ENCODE assay signal across 9 cellular contexts in the genomic region with DNA sequence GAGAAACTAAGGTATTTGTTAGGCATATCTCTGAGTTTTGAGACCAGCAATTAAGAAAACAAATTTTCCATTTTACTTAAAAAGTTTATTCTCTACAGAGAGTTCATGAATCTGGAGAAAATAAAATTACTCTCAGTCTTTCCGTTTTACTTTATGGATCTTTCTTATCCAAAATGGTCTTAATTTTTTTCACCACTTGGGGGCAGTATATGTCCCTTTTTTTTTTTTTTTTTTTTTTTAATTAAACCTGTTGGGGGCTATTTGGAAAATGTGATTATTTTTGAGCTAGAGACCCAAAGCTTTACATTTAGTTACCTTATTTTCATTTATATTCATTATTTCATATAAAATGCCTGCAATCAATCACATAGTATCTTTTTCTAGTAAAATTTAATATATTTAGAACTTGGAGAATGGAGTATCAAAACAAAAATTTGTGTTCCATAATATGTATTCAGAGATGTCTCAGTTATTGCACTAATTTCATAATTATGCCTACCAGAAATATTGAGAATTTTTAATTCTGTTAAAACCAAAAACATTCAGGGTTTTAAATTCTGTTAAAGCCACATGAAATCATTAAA. TPM values are rescaled to one million over a fixed set of nuclear protein-coding genes. Genes with fewer than 3 reads are reported as not detected.
A peak's percentile ranks its signal among the peaks of the same experiment; 100 is the strongest.
DNase-seq lines count a peak whose midpoint lies in the region; ATAC-seq and TF ChIP-seq lines count a peak whose summit lies in the region.
"Had no signal": no experiment of that assay in that cellular context is flagged by ENCODE, and none has a peak within 500 bp of the region (broad histone marks: within the 10 kb centered on the region; RNA-seq: fewer than 3 reads in every experiment).

No MANE protein-coding gene starts in this region.

- H3K4me1 Mint-ChIP-seq in glutamatergic neuron (ENCODE audit: low read depth, unreplicated experiment) = no peaks in the 10 kb centered on the region
- H3K4me1 Mint-ChIP-seq: stimulated activated memory B cell treated with anti-CD40 and anti-IgM and Interleukin-4, amounts not matched to agents 10 μg/mL and 1 μg/mL and 100 μg/mL, for 72 hours had no signal

- H3K36me3 Mint-ChIP-seq in glutamatergic neuron (ENCODE audit: unreplicated experiment) = no peaks in the 10 kb centered on the region

- H3K4me1 ChIP-seq in heart right ventricle = no peaks in the 10 kb centered on the region
- no peaks in the 10 kb centered on the region for H3K4me1 ChIP-seq in right cardiac atrium (ENCODE audit: control insufficient read depth, insufficient read depth, low read length)
- H3K4me1 ChIP-seq in vagina = peaks cover 4% of the 10 kb centered on the region

- CTCF ChIA-PET in RWPE1 (lab: Yijun Ruan, JAX) = interaction anchor here (0.6 to 1.1 kb wide), 5 partner anchors 20 to 531 kb away, joined by 3 to 5 read pairs (median 4); no protein-coding TSS in a partner anchor

- peaks cover 0 to 61% (median 0%) of the 10 kb centered on the region in 9 donors for H3K36me3 ChIP-seq in heart right ventricle
- H3K36me3 ChIP-seq in vagina = peaks cover 0 to 5% of the 10 kb centered on the region in 2 donors

- peak; percentile 53 to 75 (median 71) for TF ChIP-seq CTCF in heart right ventricle (IDR thresholded peaks at IDR 0.05)
- peak; percentile 55; the same call in 1 of the 2 replicates for TF ChIP-seq CTCF in RWPE1 (conservative IDR thresholded peaks at IDR 0.05; ENCODE audit: low read depth)
- TF ChIP-seq CTCF in glutamatergic neuron (IDR thresholded peaks at IDR 0.05; ENCODE audit: partially characterized antibody, unreplicated experiment) = peak; percentile 87
- TF ChIP-seq CTCF in vagina (IDR thresholded peaks at IDR 0.05) = peak in 2 of 3 experiments; percentile 18 to 39

- H3K27ac Mint-ChIP-seq in glutamatergic neuron (ENCODE audit: unreplicated experiment) = no peak overlapping the region
- H3K27ac Mint-ChIP-seq: stimulated activated memory B cell treated with anti-CD40 and anti-IgM and Interleukin-4, amounts not matched to agents 10 μg/mL and 1 μg/mL and 100 μg/mL, for 72 hours had no signal

- no peak for TF ChIP-seq POLR2A in vagina (IDR thresholded peaks at IDR 0.05)

- H3K4me3 Mint-ChIP-seq in glutamatergic neuron (ENCODE audit: unreplicated experiment) = no peak overlapping the region
- H3K4me3 Mint-ChIP-seq: stimulated activated memory B cell treated with anti-CD40 and anti-IgM and Interleukin-4, amounts not matched to agents 10 μg/mL and 1 μg/mL and 100 μg/mL, for 72 hours had no signal

- no peaks in the 10 kb centered on the region for H3K27me3 Mint-ChIP-seq in glutamatergic neuron (ENCODE audit: unreplicated experiment)
- H3K27me3 Mint-ChIP-seq: stimulated activated memory B cell treated with anti-CD40 and anti-IgM and Interleukin-4, amounts not matched to agents 10 μg/mL and 1 μg/mL and 100 μg/mL, for 72 hours had no signal

- H3K27ac ChIP-seq in heart right ventricle (no peak overlapping the region), right cardiac atrium (ENCODE audit: low read length) (no peak overlapping the region), RWPE1 (no peak overlapping the region), vagina (no peak overlapping the region)

- POLR2A ChIA-PET in RWPE1 (lab: Yijun Ruan, JAX; ENCODE audit: low non-redundant PET) = no interaction called here

- H3K9me3 Mint-ChIP-seq in glutamatergic neuron (ENCODE audit: unreplicated experiment) = no peaks in the 10 kb centered on the region
- H3K9me3 Mint-ChIP-seq: stimulated activated memory B cell treated with anti-CD40 and anti-IgM and Interleukin-4, amounts not matched to agents 10 μg/mL and 1 μg/mL and 100 μg/mL, for 72 hours had no signal

- 14 to 17% methylated on average over 1 of the region's 1 CpG for WGBS in heart right ventricle, 2 donors
- WGBS in right cardiac atrium = 17% methylated on average over 1 of the region's 1 CpG

- H3K27me3 ChIP-seq in heart right ventricle (no peaks in the 10 kb centered on the region), right cardiac atrium (ENCODE audit: control insufficient read depth, insufficient read depth) (no peaks in the 10 kb centered on the region), vagina (no peaks in the 10 kb centered on the region)

- peaks cover 0 to 6% (median 0%) of the 10 kb centered on the region in 11 donors for H3K9me3 ChIP-seq in heart right ventricle
- H3K9me3 ChIP-seq in right cardiac atrium (ENCODE audit: control insufficient read depth, low read length) = no peaks in the 10 kb centered on the region
- H3K9me3 ChIP-seq in vagina = no peaks in the 10 kb centered on the region

- DNase-seq in heart right ventricle (no peak), right cardiac atrium (no peak), RWPE1 (ENCODE audit: low spot score) (peak; percentile 5), glutamatergic neuron (no peak), vagina (ENCODE audit: extremely low spot score in 2 of 2) (no peak), NCI-H1092 (lab: John Stamatoyannopoulos, UW) (no peak)
- no peak for DNase-seq in activated naive CD4-positive, alpha-beta T cell treated with Interleukin-2 at 50 U/mL for 16 hours

- H3K4me3 ChIP-seq in heart right ventricle (no peak overlapping the region), right cardiac atrium (ENCODE audit: low read length) (no peak overlapping the region), vagina (no peak overlapping the region)

- intact Hi-C loops in heart right ventricle (cut with DNase I) (loop anchor here in 3 of 10 donors (10.0 kb wide), 2 partner anchors 896 to 906 kb away; no protein-coding TSS in a partner anchor), right cardiac atrium (cut with DNase I) (no loop called here), vagina (cut with DNase I) (no loop called here)

- no peak for ATAC-seq in heart right ventricle
- ATAC-seq in right cardiac atrium = no peak
- ATAC-seq in GM18861 (IDR thresholded peaks at IDR 0.05; ENCODE audit: unreplicated experiment) = no peak
- ATAC-seq: stimulated activated memory B cell treated with anti-CD40 and anti-IgM and Interleukin-4, amounts not matched to agents 10 μg/mL and 1 μg/mL and 100 μg/mL, for 72 hours had no signal

RNA-seq across cellular contexts. Expression of a gene that starts 27.1 kb away (rescaled TPM):
- total RNA-seq in heart right ventricle (10 to 100 TPM; 12.1 to 20.9 (median 16.7) TPM), right cardiac atrium (10 to 100 TPM; 11.2 to 17.7 (median 13.2) TPM), glutamatergic neuron (ENCODE audit: unreplicated experiment) (20.3 TPM), vagina (16.9 TPM)
- polyA plus RNA-seq in heart right ventricle (10 to 100 TPM in 1 of 2 donors, 1 to 10 TPM in 1; 7.5 to 17.9 TPM), right cardiac atrium (10.5 TPM)

RNA-seq across cellular contexts. Expression of a gene that starts 27.3 kb away (rescaled TPM):
- total RNA-seq in heart right ventricle (10 to 100 TPM; 13.6 to 19.6 (median 17.2) TPM), right cardiac atrium (10 to 100 TPM; 15.2 to 16.7 (median 15.6) TPM), glutamatergic neuron (ENCODE audit: unreplicated experiment) (33.1 TPM), vagina (19.4 TPM)
- polyA plus RNA-seq in heart right ventricle (1 to 10 TPM; 5.9 to 7.3 TPM), right cardiac atrium (5.3 TPM)

Comparison
In these comparisons a context has a peak if more than half of its experiments do, and no peak if none do; other contexts are left out.
1. CTCF ChIP-seq: peak in every context shown above with its lines; median percentile 87 in glutamatergic neuron; 71 in heart right ventricle; 55 in RWPE1; 28 in vagina.